ENCODE assay signal across 39 cellular contexts in genomic region chr4:55650483-55650882, GRCh38. TPM values are rescaled to one million over a fixed set of nuclear protein-coding genes. Genes with fewer than 3 reads are reported as not detected.
"Had no signal": no experiment of that assay in that cellular context is flagged by ENCODE, and none has a peak within 500 bp of the region (broad histone marks: within the 10 kb centered on the region; RNA-seq: fewer than 3 reads in every experiment).

No MANE protein-coding gene starts in this region.

- DNase-seq: Karpas-422, Kasumi-1, KG1, MG63, MM.1S, MV-4-11, NCI-H1048, NCI-H1092, NCI-H1092 treated with DMSO at 0.1 percent for 48 hours, NCI-H1105, NCI-H1105 treated with DMSO at 0.1 percent for 48 hours, NCI-H1417, NCI-H1417 treated with DMSO at 0.1 percent for 48 hours, NCI-H1436, NCI-H1436 treated with DMSO at 0.1 percent for 48 hours, NCI-H146, NCI-H1694, NCI-H1694 treated with DMSO at 0.1 percent for 48 hours, NCI-H187, NCI-H187 treated with DMSO at 0.1 percent for 48 hours, NCI-H1930, NCI-H2029, NCI-H2029 treated with DMSO at 0.1 percent for 48 hours, NCI-H2081, NCI-H2081 treated with DMSO at 0.1 percent for 48 hours, NCI-H2107, NCI-H2171, NCI-H2171 treated with DMSO at 0.1 percent for 48 hours, NCI-H2227 treated with DMSO at 0.1 percent for 48 hours, NCI-H226, NCI-H345, NCI-H446, NCI-H446 treated with DMSO at 0.1 percent for 48 hours, NCI-H510A had no signal

- H3K4me2 ChIP-seq: KMS-11 had no signal

- H3K4me3 ChIP-seq: MG63 had no signal

- H3K9ac ChIP-seq: KMS-11 had no signal

- H3K9me3 ChIP-seq: MG63 had no signal

- H3K27ac ChIP-seq: KMS-11 had no signal

- H3K36me3 ChIP-seq: MG63 had no signal

- H3K27me3 ChIP-seq: MG63 had no signal

RNA-seq across cellular contexts. Expression of gene PDCL2, which starts 58.4 kb away (rescaled TPM):
- total RNA-seq: LHCN-M2, M059J, MCF 10A, NCI-H460 had no signal
